Comparison of ENCODE assay signal across 1 cellular context in genomic region chr22:23115825-23116494, GRCh38.
TF ChIP-seq lines count a peak whose summit lies in the region.

No MANE protein-coding gene starts in this region.

TF ChIP-seq in IMR-90, 13 proteins besides CTCF, POLR2A, EP300 and RAD21 (continued from another document):
- TF ChIP-seq, protein P1, sequence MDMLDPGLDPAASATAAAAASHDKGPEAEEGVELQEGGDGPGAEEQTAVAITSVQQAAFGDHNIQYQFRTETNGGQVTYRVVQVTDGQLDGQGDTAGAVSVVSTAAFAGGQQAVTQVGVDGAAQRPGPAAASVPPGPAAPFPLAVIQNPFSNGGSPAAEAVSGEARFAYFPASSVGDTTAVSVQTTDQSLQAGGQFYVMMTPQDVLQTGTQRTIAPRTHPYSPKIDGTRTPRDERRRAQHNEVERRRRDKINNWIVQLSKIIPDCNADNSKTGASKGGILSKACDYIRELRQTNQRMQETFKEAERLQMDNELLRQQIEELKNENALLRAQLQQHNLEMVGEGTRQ (IDR thresholded peaks at IDR 0.05; ENCODE audit: low read depth, low read length), result no peak
- TF ChIP-seq MAFK (IDR thresholded peaks at IDR 0.05; ENCODE audit: low read depth, low read length) (no peak), SMC3 (IDR thresholded peaks at IDR 0.05; ENCODE audit: low read depth, low read length) (no peak), MAZ (IDR thresholded peaks at IDR 0.05; ENCODE audit: borderline replicate concordance, low read depth, low read length) (no peak), FOS (IDR thresholded peaks at IDR 0.05; ENCODE audit: low read depth, low read length) (no peak), MXI1 (IDR thresholded peaks at IDR 0.05; ENCODE audit: borderline replicate concordance, low read depth, low read length) (no peak)
- TF ChIP-seq, protein P2, sequence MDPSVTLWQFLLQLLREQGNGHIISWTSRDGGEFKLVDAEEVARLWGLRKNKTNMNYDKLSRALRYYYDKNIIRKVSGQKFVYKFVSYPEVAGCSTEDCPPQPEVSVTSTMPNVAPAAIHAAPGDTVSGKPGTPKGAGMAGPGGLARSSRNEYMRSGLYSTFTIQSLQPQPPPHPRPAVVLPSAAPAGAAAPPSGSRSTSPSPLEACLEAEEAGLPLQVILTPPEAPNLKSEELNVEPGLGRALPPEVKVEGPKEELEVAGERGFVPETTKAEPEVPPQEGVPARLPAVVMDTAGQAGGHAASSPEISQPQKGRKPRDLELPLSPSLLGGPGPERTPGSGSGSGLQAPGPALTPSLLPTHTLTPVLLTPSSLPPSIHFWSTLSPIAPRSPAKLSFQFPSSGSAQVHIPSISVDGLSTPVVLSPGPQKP (IDR thresholded peaks at IDR 0.05; ENCODE audit: borderline replicate concordance, low read depth, low read length), result no peak
